ENCODE assay signal across 17 cellular contexts in the genomic region with DNA sequence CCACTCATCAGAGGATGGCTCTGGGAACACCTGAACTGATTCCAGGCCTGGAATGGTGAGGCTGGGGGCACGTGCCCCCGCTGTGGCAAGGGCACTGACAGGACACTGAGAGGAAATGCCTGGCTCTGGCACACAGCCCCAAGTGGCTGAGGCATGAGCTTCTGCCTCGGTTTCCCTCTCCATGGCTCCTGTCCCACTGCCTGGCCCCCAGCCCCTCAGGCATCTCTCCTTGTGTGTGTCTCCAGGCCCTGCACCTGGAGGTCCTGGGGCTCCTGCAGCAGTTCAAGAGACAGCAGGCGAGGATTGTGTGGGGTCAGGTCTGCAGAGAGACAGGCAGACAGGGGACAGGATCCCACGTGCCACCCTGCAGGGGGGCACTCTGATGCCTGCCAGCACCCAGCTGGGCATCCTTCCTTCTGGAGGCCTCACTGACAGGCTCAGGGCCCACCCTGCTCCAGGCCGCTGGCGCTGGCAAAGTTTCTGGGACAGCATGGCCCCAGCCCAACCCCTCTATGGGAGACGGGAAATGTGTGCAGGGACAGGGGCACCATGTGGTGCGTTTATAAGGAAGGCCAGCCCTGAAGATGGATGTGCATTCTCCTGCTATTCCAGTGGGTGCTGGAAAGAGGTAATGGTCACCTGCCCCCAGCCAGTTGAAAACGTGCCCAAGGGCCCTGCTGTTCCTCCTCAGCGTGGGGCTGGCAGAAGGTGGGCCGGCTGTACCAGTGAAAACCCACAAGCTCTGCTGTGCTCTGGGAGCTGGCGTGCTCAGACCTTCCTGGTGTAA.
A peak's percentile ranks its signal among the peaks of the same experiment; 100 is the strongest.
DNase-seq lines count a peak whose midpoint lies in the region; ATAC-seq and TF ChIP-seq lines count a peak whose summit lies in the region.
"Had no signal": no experiment of that assay in that cellular context is flagged by ENCODE, and none has a peak within 500 bp of the region (broad histone marks: within the 10 kb centered on the region; RNA-seq: fewer than 3 reads in every experiment).

No MANE protein-coding gene starts in this region.

- H4K20me1 ChIP-seq in Karpas-422 (ENCODE audit: insufficient read depth, low read depth, low read length), result no peaks in the 10 kb centered on the region

- no peaks in the 10 kb centered on the region for H3K36me3 Mint-ChIP-seq in activated CD8-positive, alpha-beta memory T cell treated with anti-CD3 and anti-CD28 coated beads, Interleukin-2, amount 10 ng/mL, durations not matched to agents 7 days and 5 days

- H3K9me2 ChIP-seq in Karpas-422 (replicated peaks; ENCODE audit: insufficient read depth, low read length), result no peaks in the 10 kb centered on the region

- H3K27me3 ChIP-seq in Karpas-422 (ENCODE audit: low read length), result no peaks in the 10 kb centered on the region
- peaks cover 33% of the 10 kb centered on the region for H3K27me3 ChIP-seq in suprapubic skin

- no peak overlapping the region for H3K4me2 ChIP-seq in Karpas-422 (ENCODE audit: low read depth, low read length, poor library complexity, severe bottlenecking)
- H3K4me2 ChIP-seq: GM23338 had no signal

- H3K36me3 ChIP-seq in Karpas-422 (ENCODE audit: insufficient read depth, low read length) (no peaks in the 10 kb centered on the region), suprapubic skin (no peaks in the 10 kb centered on the region)

- no peak overlapping the region for H3K9ac ChIP-seq in Karpas-422 (ENCODE audit: low read length)

- peaks cover 5% of the 10 kb centered on the region for H3K9me3 Mint-ChIP-seq in activated CD8-positive, alpha-beta memory T cell treated with anti-CD3 and anti-CD28 coated beads, Interleukin-2, amount 10 ng/mL, durations not matched to agents 7 days and 5 days (ENCODE audit: low read depth)

- CTCF ChIA-PET in activated CD8-positive, alpha-beta memory T cell treated with anti-CD3 and anti-CD28 coated beads, Interleukin-2, amount 10 ng/mL, durations not matched to agents 7 days and 5 days (lab: Charles Lee), result no interaction called here

- H3K27ac Mint-ChIP-seq in activated CD8-positive, alpha-beta memory T cell treated with anti-CD3 and anti-CD28 coated beads, Interleukin-2, amount 10 ng/mL, durations not matched to agents 7 days and 5 days, result no peak overlapping the region
- H3K27ac Mint-ChIP-seq: GM23338, HFFc6 had no signal

- H2AFZ ChIP-seq in Karpas-422 (ENCODE audit: low read length), result no peak overlapping the region
- H2AFZ ChIP-seq: GM23338 had no signal

- no peak for TF ChIP-seq POLR2A in suprapubic skin (IDR thresholded peaks at IDR 0.05)

- peaks cover 16% of the 10 kb centered on the region for H3K27me3 Mint-ChIP-seq in activated CD8-positive, alpha-beta memory T cell treated with anti-CD3 and anti-CD28 coated beads, Interleukin-2, amount 10 ng/mL, durations not matched to agents 7 days and 5 days

- ATAC-seq in activated CD8-positive, alpha-beta memory T cell treated with anti-CD3 and anti-CD28 coated beads, Interleukin-2, amount 10 ng/mL, durations not matched to agents 7 days and 5 days, result no peak
- no peak for ATAC-seq in GM19324 (IDR thresholded peaks at IDR 0.05; ENCODE audit: low FRiP score, unreplicated experiment)
- ATAC-seq: GM23338, PC-3 had no signal

- H3K27ac ChIP-seq in Karpas-422 (ENCODE audit: low read length), result no peak overlapping the region
- H3K27ac ChIP-seq in suprapubic skin, result no peak overlapping the region

- H3K9me3 ChIP-seq in Karpas-422 (ENCODE audit: low read length) (no peaks in the 10 kb centered on the region), suprapubic skin (peaks cover 3% of the 10 kb centered on the region)

- no peaks in the 10 kb centered on the region for H3K4me1 ChIP-seq in Karpas-422 (ENCODE audit: low read length)
- H3K4me1 ChIP-seq in suprapubic skin, result no peaks in the 10 kb centered on the region

- H3K4me3 Mint-ChIP-seq in activated CD8-positive, alpha-beta memory T cell treated with anti-CD3 and anti-CD28 coated beads, Interleukin-2, amount 10 ng/mL, durations not matched to agents 7 days and 5 days, result no peak overlapping the region
- H3K4me3 Mint-ChIP-seq: GM23338, HFFc6 had no signal

- DNase-seq in activated CD8-positive, alpha-beta memory T cell treated with anti-CD3 and anti-CD28 coated beads, Interleukin-2, amount 10 ng/mL, durations not matched to agents 7 days and 5 days, result peak; percentile 23
- no peak for DNase-seq in activated CD8-positive, alpha-beta memory T cell treated with anti-CD3 and anti-CD28 coated beads, Interleukin-2, amount 50 U/mL, for 4 hours
- DNase-seq in Karpas-422 (peak; percentile 36), iPS-NIHi7 (ENCODE audit: extremely low spot score) (peak; percentile 7), suprapubic skin (ENCODE audit: low spot score in 2 of 2) (peak; percentile 47 to 48), HCEC 1CT (no peak), NCI-H2081 treated with DMSO at 0.1 percent for 48 hours (lab: John Stamatoyannopoulos, UW) (no peak)
- DNase-seq: DMS53, HFFc6, NCI-H1105 treated with DMSO at 0.1 percent for 48 hours, NCI-H187 treated with DMSO at 0.1 percent for 48 hours, NCI-H2171, NCI-H446 treated with DMSO at 0.1 percent for 48 hours, NCI-H748 treated with DMSO at 0.1 percent for 48 hours, PC-3 had no signal

- H3K4me1 Mint-ChIP-seq in activated CD8-positive, alpha-beta memory T cell treated with anti-CD3 and anti-CD28 coated beads, Interleukin-2, amount 10 ng/mL, durations not matched to agents 7 days and 5 days, result no peaks in the 10 kb centered on the region

- TF ChIP-seq CTCF in suprapubic skin (IDR thresholded peaks at IDR 0.05), result no peak

- TF ChIP-seq EP300 in suprapubic skin (IDR thresholded peaks at IDR 0.05), result no peak

- no peaks in the 10 kb centered on the region for H3K79me2 ChIP-seq in Karpas-422 (ENCODE audit: low read length)

- H3K4me3 ChIP-seq in Karpas-422 (ENCODE audit: low read length), result no peak overlapping the region
- H3K4me3 ChIP-seq in suprapubic skin, result no peak overlapping the region
- H3K4me3 ChIP-seq: GM23338 had no signal

- 71% methylated on average over 10 of the region's 13 CpGs for WGBS in suprapubic skin

Comparison
In these comparisons a context has a peak if more than half of its experiments do, and no peak if none do; other contexts are left out.
1. DNase-seq: peak in activated CD8-positive, alpha-beta memory T cell treated with anti-CD3 and anti-CD28 coated beads, Interleukin-2, amount 10 ng/mL, durations not matched to agents 7 days and 5 days (single experiment), Karpas-422 (single experiment), iPS-NIHi7 (single experiment) and suprapubic skin (2 of 2); none in activated CD8-positive, alpha-beta memory T cell treated with anti-CD3 and anti-CD28 coated beads, Interleukin-2, amount 50 U/mL, for 4 hours (single experiment), HCEC 1CT (single experiment) and NCI-H2081 treated with DMSO at 0.1 percent for 48 hours (single experiment).